ENCODE assay signal across 16 cellular contexts in genomic region chr18:70256994-70257393, GRCh38.
"Had no signal": no experiment of that assay in that cellular context is flagged by ENCODE, and none has a peak within 500 bp of the region (broad histone marks: within the 10 kb centered on the region; RNA-seq: fewer than 3 reads in every experiment).

No MANE protein-coding gene starts in this region.

- H3K4me3 Mint-ChIP-seq: activated naive CD4-positive, alpha-beta T cell treated with anti-CD3 and anti-CD28 coated beads, Interleukin-2, amount 10 ng/mL, durations not matched to agents 7 days and 5 days; activated T-cell treated with anti-CD3 and anti-CD28 coated beads, Interleukin-2, amount 50 U/mL, for 72 hours; immature natural killer cell; mesothelial cell of epicardium; nephron; T-helper 1 cell treated with Interleukin-12 subunit alpha and Interleukin-12 subunit beta and Interleukin-4 antibody, amounts not matched to agents 30 μg/mL and 1 μg/mL, for 36 hours; WTC11 had no signal

- DNase-seq: activated CD4-positive, alpha-beta T cell treated with anti-CD3 and anti-CD28 coated beads, Interleukin-2, amount 50 U/mL, for 48 hours; activated effector memory CD4-positive, alpha-beta T cell treated with Interleukin-2 at 50 U/mL for 16 hours; activated naive CD4-positive, alpha-beta T cell treated with anti-CD3 and anti-CD28 coated beads, Interleukin-2, amount 10 ng/mL, durations not matched to agents 7 days and 5 days; activated T-cell treated with anti-CD3 and anti-CD28 coated beads, Interleukin-2, amount 50 U/mL, for 72 hours; cerebellar nuclear complex; immature natural killer cell; left ventricle myocardium inferior; spleen; stimulated activated CD4-positive, alpha-beta T cell treated with anti-CD3 and anti-CD28 coated beads, Interleukin-4, amount 100 ng/mL, for 1 hour; stimulated activated naive CD4-positive, alpha-beta T cell; T1000; upper lobe of left lung had no signal

- H3K27ac Mint-ChIP-seq: activated naive CD4-positive, alpha-beta T cell treated with anti-CD3 and anti-CD28 coated beads, Interleukin-2, amount 10 ng/mL, durations not matched to agents 7 days and 5 days; activated T-cell treated with anti-CD3 and anti-CD28 coated beads, Interleukin-2, amount 50 U/mL, for 72 hours; immature natural killer cell; mesothelial cell of epicardium; nephron; T-helper 1 cell treated with Interleukin-12 subunit alpha and Interleukin-12 subunit beta and Interleukin-4 antibody, amounts not matched to agents 30 μg/mL and 1 μg/mL, for 36 hours; WTC11 had no signal

- H3K36me3 Mint-ChIP-seq: activated naive CD4-positive, alpha-beta T cell treated with anti-CD3 and anti-CD28 coated beads, Interleukin-2, amount 10 ng/mL, durations not matched to agents 7 days and 5 days; immature natural killer cell; mesothelial cell of epicardium; WTC11 had no signal

- H3K4me1 Mint-ChIP-seq: activated naive CD4-positive, alpha-beta T cell treated with anti-CD3 and anti-CD28 coated beads, Interleukin-2, amount 10 ng/mL, durations not matched to agents 7 days and 5 days; immature natural killer cell; mesothelial cell of epicardium; nephron; WTC11 had no signal

- H3K9me3 Mint-ChIP-seq: activated naive CD4-positive, alpha-beta T cell treated with anti-CD3 and anti-CD28 coated beads, Interleukin-2, amount 10 ng/mL, durations not matched to agents 7 days and 5 days; activated T-cell treated with anti-CD3 and anti-CD28 coated beads, Interleukin-2, amount 50 U/mL, for 72 hours; immature natural killer cell; mesothelial cell of epicardium; nephron; T-helper 1 cell treated with Interleukin-12 subunit alpha and Interleukin-12 subunit beta and Interleukin-4 antibody, amounts not matched to agents 30 μg/mL and 1 μg/mL, for 36 hours had no signal
